ENCODE assay signal across 8 cellular contexts in the genomic region with DNA sequence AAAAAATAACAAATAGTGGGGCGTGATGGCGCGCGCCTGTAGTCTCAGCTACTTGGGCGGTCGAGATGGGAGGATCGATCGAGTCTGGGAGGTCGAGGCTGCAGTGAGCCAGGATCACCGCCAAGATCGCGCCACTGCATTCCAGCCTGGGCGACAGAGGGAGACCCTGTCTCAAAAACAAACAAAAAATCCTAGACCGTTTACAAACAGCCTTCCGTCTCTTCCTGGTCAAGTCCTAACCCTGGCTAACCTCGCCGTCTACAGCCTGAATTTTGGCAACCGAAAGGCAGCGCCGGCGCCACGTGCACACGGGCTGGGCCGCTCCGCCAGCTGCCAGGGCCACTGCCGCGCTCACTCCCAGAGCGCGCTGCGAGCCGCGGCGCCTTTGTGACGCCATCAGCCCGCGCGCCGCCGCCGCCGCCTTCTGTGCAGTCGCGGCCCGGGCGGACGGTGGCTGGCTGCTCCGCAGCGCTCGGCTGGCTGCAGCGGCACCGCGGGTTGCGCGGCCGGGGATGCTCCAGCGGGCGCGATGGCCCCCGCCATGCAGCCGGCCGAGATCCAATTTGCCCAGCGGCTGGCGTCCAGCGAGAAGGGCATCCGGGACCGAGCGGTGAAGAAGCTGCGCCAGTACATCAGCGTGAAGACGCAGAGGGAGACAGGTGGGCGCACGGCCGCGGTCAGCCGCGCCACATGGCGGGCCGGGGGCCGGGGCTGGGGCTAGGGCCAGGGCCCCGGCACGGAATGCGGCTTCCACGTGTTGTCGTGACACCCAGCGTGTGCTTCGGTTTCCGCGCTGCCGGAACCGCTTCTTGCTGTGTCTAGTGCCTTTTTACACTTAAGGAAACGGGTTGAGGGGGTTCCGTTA. TPM values are rescaled to one million over a fixed set of nuclear protein-coding genes. Genes with fewer than 3 reads are reported as not detected.
DNase-seq lines count a peak whose midpoint lies in the region; ATAC-seq and TF ChIP-seq lines count a peak whose summit lies in the region.

Gene HSF2BP, minus strand, starts transcription at position 353 of the 865 bp plus-strand sequence. CDS start 1,392 bp downstream, outside the sequence.
Gene RRP1B, plus strand, starts transcription at position 425 of the 865 bp plus-strand sequence. Its CDS starts 105 bp downstream, at position 530.

- H3K4me3 ChIP-seq in right cardiac atrium (ENCODE audit: low read length) (peak within 1 kb of the TSS; percentile 72), psoas muscle (peak within 1 kb of the TSS; percentile 99), upper lobe of right lung (peak within 1 kb of the TSS; percentile 99)

- H3K9me3 ChIP-seq in right cardiac atrium (ENCODE audit: control insufficient read depth, low read length) (no peaks in the 10 kb centered on the region), psoas muscle (no peaks in the 10 kb centered on the region), upper lobe of right lung (no peaks in the 10 kb centered on the region)

- no peaks in the 10 kb centered on the region for H3K27me3 ChIP-seq in right cardiac atrium (ENCODE audit: control insufficient read depth, insufficient read depth)
- no peaks in the 10 kb centered on the region for H3K27me3 ChIP-seq in psoas muscle (ENCODE audit: insufficient read depth in 3 of 3, low read length in 2 of 3)
- no peaks in the 10 kb centered on the region for H3K27me3 ChIP-seq in upper lobe of right lung

- TF ChIP-seq CTCF in GM10266 (IDR thresholded peaks at IDR 0.05; ENCODE audit: control insufficient read depth, insufficient read depth, low read depth, missing control alignments) (no peak), psoas muscle (IDR thresholded peaks at IDR 0.05) (no peak), upper lobe of right lung (IDR thresholded peaks at IDR 0.05) (no peak)

- H3K4me1 ChIP-seq in right cardiac atrium (ENCODE audit: control insufficient read depth, insufficient read depth, low read length) (peaks cover 4% of the 10 kb centered on the region), psoas muscle (peaks cover 12% of the 10 kb centered on the region), upper lobe of right lung (peaks cover 25% of the 10 kb centered on the region)

- 6% methylated on average over 92 of the region's 92 CpGs for WGBS in right cardiac atrium
- WGBS in psoas muscle, 3 donors = 4 to 7% (median 4%) methylated on average over 75 to 92 of the region's 92 CpGs

- intact Hi-C loops in right cardiac atrium (cut with DNase I) (loop anchor here in 1 of 4 donors (10.0 kb wide), 2 partner anchors 305 to 345 kb away; no protein-coding TSS in a partner anchor), psoas muscle (cut with DNase I) (loop anchor here in 1 of 2 donors (10.0 kb wide), 1 partner anchor 315 kb away; no protein-coding TSS in a partner anchor), upper lobe of right lung (cut with DNase I) (no loop called here)

- H3K36me3 ChIP-seq in psoas muscle (ENCODE audit: insufficient read depth in 1 of 2, low read depth in 1 of 2) (peaks cover 0 to 20% of the 10 kb centered on the region in 2 donors), upper lobe of right lung (peaks cover 21% of the 10 kb centered on the region)

- ATAC-seq in HG02588 (IDR thresholded peaks at IDR 0.05; ENCODE audit: unreplicated experiment) = peak; percentile 73
- ATAC-seq in right cardiac atrium = peak; percentile 88 to 95
- ATAC-seq in psoas muscle = peak; percentile 95 to 97 (median 96)
- ATAC-seq in upper lobe of right lung = peak; percentile 97

- DNase-seq in GM10266 (ENCODE audit: extremely low spot score) = peak; percentile 96
- DNase-seq in NCI-H1417 treated with DMSO at 0.1 percent for 48 hours (lab: John Stamatoyannopoulos, UW) = peak; percentile 75
- DNase-seq in T-helper 1 cell = peak; percentile 53 to 84 (median 66)
- DNase-seq in amygdala (lab: John Stamatoyannopoulos, UW) = peak in 50 of 56 donors; percentile 14 to 84 (median 57)
- DNase-seq in right cardiac atrium = peak; percentile 84 to 96 (median 94)
- peak; percentile 88 to 92 for DNase-seq in psoas muscle
- peak; percentile 91 for DNase-seq in upper lobe of right lung

- H3K27ac ChIP-seq in right cardiac atrium (ENCODE audit: low read length) (peak within 1 kb of the TSS; percentile 78), psoas muscle (peak within 1 kb of the TSS; percentile 93), upper lobe of right lung (peak within 1 kb of the TSS; percentile 90)

RNA-seq across cellular contexts. Expression of gene HSF2BP, which starts in this region (rescaled TPM):
- total RNA-seq in right cardiac atrium = under 1 TPM; 0.21 to 0.42 (median 0.38) TPM
- polyA plus RNA-seq in right cardiac atrium = 0.18 TPM
- total RNA-seq in psoas muscle = under 1 TPM in 3 of 4 donors, not detected in 1; 0.16 to 0.23 (median 0.19) TPM
- 1 to 10 TPM in 1 of 3 donors, under 1 TPM in 2; 0.32 to 1.7 (median 0.35) TPM for polyA plus RNA-seq in psoas muscle
- total RNA-seq in upper lobe of right lung = 0.41 TPM

RNA-seq across cellular contexts. Expression of gene RRP1B, which starts in this region (rescaled TPM):
- total RNA-seq in right cardiac atrium = 10 to 100 TPM; 10.5 to 12.5 (median 11.5) TPM
- polyA plus RNA-seq in right cardiac atrium = 4.7 TPM
- 10 to 100 TPM; 14.4 to 21.6 (median 18.1) TPM for total RNA-seq in psoas muscle
- 10 to 100 TPM in 2 of 3 donors, 1 to 10 TPM in 1; 6.0 to 21.2 (median 20.2) TPM for polyA plus RNA-seq in psoas muscle
- total RNA-seq in upper lobe of right lung = 18.4 TPM

Comparison
In these comparisons a context has a peak if more than half of its experiments do, and no peak if none do; other contexts are left out.
1. Peak in every context shown above with its lines: DNase-seq, ATAC-seq, H3K4me3 ChIP-seq and H3K27ac ChIP-seq.